ENCODE assay signal across 20 cellular contexts in genomic region chr13:110530839-110531499, GRCh38.
"Had no signal": no experiment of that assay in that cellular context is flagged by ENCODE, and none has a peak within 500 bp of the region (broad histone marks: within the 10 kb centered on the region; RNA-seq: fewer than 3 reads in every experiment).

No MANE protein-coding gene starts in this region.

- H3K9me3 Mint-ChIP-seq: activated T-helper 1 cell treated with anti-CD3 and anti-CD28 coated beads, Interleukin-12 subunit alpha, Interleukin-12 subunit beta, Interleukin-2, Interleukin-4 antibody, amounts not matched to agents 30 ng/mL and 10 ng/mL and 1 ng/mL, durations not matched to agents 14 hours and 24 hours and 36 hours; stimulated activated naive CD8-positive, alpha-beta T cell treated with anti-CD3 and anti-CD28 coated beads, Interleukin-15, Interleukin-2, amounts not matched to agents 100 ng/mL and 50 ng/mL, for 24 hours had no signal

- H3K27me3 ChIP-seq: dorsolateral prefrontal cortex, suprapubic skin, transverse colon had no signal

- H3K36me3 Mint-ChIP-seq: activated naive CD8-positive, alpha-beta T cell had no signal

- H3K27me3 Mint-ChIP-seq: activated naive CD8-positive, alpha-beta T cell; stimulated activated naive CD8-positive, alpha-beta T cell treated with anti-CD3 and anti-CD28 coated beads, Interleukin-15, Interleukin-2, amounts not matched to agents 100 ng/mL and 50 ng/mL, for 24 hours had no signal

- DNase-seq: activated CD4-positive, alpha-beta T cell treated with anti-CD3 and anti-CD28 coated beads, Interleukin-2, amount 50 U/mL, for 48 hours; activated gamma-delta T cell treated with Interleukin-2 at 50 U/mL for 16 hours; activated T-cell treated with anti-CD3 and anti-CD28 coated beads for 4 hours; dorsolateral prefrontal cortex; foreskin melanocyte; glutamatergic neuron; left colon; mammary epithelial cell; mucosa of descending colon; stimulated activated CD4-positive, alpha-beta T cell treated with anti-CD3 and anti-CD28 coated beads, Interleukin-2, amount 100 ng/mL, for 24 hours; SW 1271; T-helper 2 cell; transverse colon; WERI-Rb-1 had no signal

- H3K9me3 ChIP-seq: mucosa of descending colon, suprapubic skin, transverse colon had no signal

- H3K36me3 ChIP-seq: suprapubic skin, transverse colon, WERI-Rb-1 had no signal

- H3K4me3 ChIP-seq: dorsolateral prefrontal cortex, mucosa of descending colon, suprapubic skin, transverse colon had no signal

- H3K27ac Mint-ChIP-seq: activated naive CD8-positive, alpha-beta T cell; activated T-helper 1 cell treated with anti-CD3 and anti-CD28 coated beads, Interleukin-12 subunit alpha, Interleukin-12 subunit beta, Interleukin-2, Interleukin-4 antibody, amounts not matched to agents 30 ng/mL and 10 ng/mL and 1 ng/mL, durations not matched to agents 14 hours and 24 hours and 36 hours; stimulated activated naive CD8-positive, alpha-beta T cell treated with anti-CD3 and anti-CD28 coated beads, Interleukin-15, Interleukin-2, amounts not matched to agents 100 ng/mL and 50 ng/mL, for 24 hours had no signal

- FAIRE-seq: islet of Langerhans had no signal

- H3K4me3 Mint-ChIP-seq: activated naive CD8-positive, alpha-beta T cell; activated T-helper 1 cell treated with anti-CD3 and anti-CD28 coated beads, Interleukin-12 subunit alpha, Interleukin-12 subunit beta, Interleukin-2, Interleukin-4 antibody, amounts not matched to agents 30 ng/mL and 10 ng/mL and 1 ng/mL, durations not matched to agents 14 hours and 24 hours and 36 hours; naive thymus-derived CD8-positive, alpha-beta T cell; stimulated activated naive CD8-positive, alpha-beta T cell treated with anti-CD3 and anti-CD28 coated beads, Interleukin-15, Interleukin-2, amounts not matched to agents 100 ng/mL and 50 ng/mL, for 24 hours had no signal

- H3K27ac ChIP-seq: suprapubic skin, WERI-Rb-1 had no signal
